ENCODE assay signal across 16 cellular contexts in genomic region chr2:78261454-78261853, GRCh38.
DNase-seq lines count a peak whose midpoint lies in the region; ATAC-seq, FAIRE-seq and TF ChIP-seq lines count a peak whose summit lies in the region.
"Had no signal": no experiment of that assay in that cellular context is flagged by ENCODE, and none has a peak within 500 bp of the region (broad histone marks: within the 10 kb centered on the region; RNA-seq: fewer than 3 reads in every experiment).

No MANE protein-coding gene starts in this region.

- H3K14ac ChIP-seq in H1 (ENCODE audit: insufficient read length), result no peak overlapping the region

- H3K56ac ChIP-seq in H1 (replicated peaks; ENCODE audit: insufficient read length, low read depth, low read length), result no peak overlapping the region

- H4K8ac ChIP-seq in H1 (ENCODE audit: extremely low read depth, insufficient read depth, low read length), result no peak overlapping the region

- no peaks in the 10 kb centered on the region for H3K23me2 ChIP-seq in H1 (ENCODE audit: low read depth, low read length)

- TF ChIP-seq EP300 in H1 (IDR thresholded peaks at IDR 0.05; ENCODE audit: borderline replicate concordance in 1 of 2, low read depth in 2 of 2, low read length in 2 of 2), result no peak

- TF ChIP-seq POLR2A in H1 (IDR thresholded peaks at IDR 0.05; ENCODE audit: control extremely low read depth in 1 of 2, low read depth in 2 of 2, low read length in 2 of 2), result no peak

- DNase-seq in NCI-H82 (lab: John Stamatoyannopoulos, UW), result peak; percentile 31
- no peak for DNase-seq in NCI-H82 treated with DMSO at 0.1 percent for 48 hours (lab: John Stamatoyannopoulos, UW; ENCODE audit: unreplicated experiment)
- no peak for DNase-seq in H1 (ENCODE audit: low read depth in 1 of 2, low spot score in 2 of 2)
- no peak for DNase-seq in NCI-H1417 treated with DMSO at 0.1 percent for 48 hours (lab: John Stamatoyannopoulos, UW)
- no peak for DNase-seq in GM19238 (ENCODE audit: insufficient read length, low spot score)
- no peak for DNase-seq in DMS114 treated with DMSO at 0.1 percent for 48 hours (lab: John Stamatoyannopoulos, UW; ENCODE audit: unreplicated experiment)
- DNase-seq: CD8-positive, alpha-beta T cell; COR-L47; DND-41; GDM1 had no signal

- no peaks in the 10 kb centered on the region for H3K36me3 Mint-ChIP-seq in nephron (ENCODE audit: low read depth)
- H3K36me3 Mint-ChIP-seq: CD14-positive monocyte; CD8-positive, alpha-beta T cell; IgD-negative memory B cell had no signal

- no peak overlapping the region for H2BK15ac ChIP-seq in H1 (ENCODE audit: low read length)

- H3K27ac ChIP-seq in H1 (ENCODE audit: low read depth, low read length), result no peak overlapping the region
- H3K27ac ChIP-seq: 22Rv1 had no signal

- no peaks in the 10 kb centered on the region for H3K4me1 ChIP-seq in H1 (replicated peaks in 1 of 4; ENCODE audit: control insufficient read depth in 3 of 4, insufficient read depth in 4 of 4, low read length in 3 of 4)
- H3K4me1 ChIP-seq: HAP-1 had no signal

- no peak overlapping the region for H3K18ac ChIP-seq in H1 (ENCODE audit: extremely low read depth, low read length)

- POLR2A ChIA-PET in H1 (lab: Charles Lee; ENCODE audit: partially characterized antibody), result no interaction called here

- H3K79me1 ChIP-seq in H1 (ENCODE audit: low read depth, low read length), result no peaks in the 10 kb centered on the region

- H4K91ac ChIP-seq in H1 (replicated peaks; ENCODE audit: insufficient read length, low read length), result no peak overlapping the region

- no peak overlapping the region for H3K9ac ChIP-seq in H1 (replicated peaks in 1 of 4; ENCODE audit: extremely low read depth in 1 of 4, low read depth in 3 of 4, low read length in 3 of 4)

- no peak for ATAC-seq in GM21367 (IDR thresholded peaks at IDR 0.05; ENCODE audit: unreplicated experiment)
- ATAC-seq: CD8-positive, alpha-beta T cell had no signal

- no peaks in the 10 kb centered on the region for H3K27me3 Mint-ChIP-seq in nephron (ENCODE audit: low read depth)
- H3K27me3 Mint-ChIP-seq: IgD-negative memory B cell had no signal

- H3K27me3 ChIP-seq in H1 (replicated peaks in 1 of 4; ENCODE audit: control insufficient read depth in 3 of 4, extremely low read depth in 1 of 4, insufficient read depth in 3 of 4, low read length in 3 of 4), result no peaks in the 10 kb centered on the region

- H3K4me2 ChIP-seq in H1 (ENCODE audit: insufficient read depth in 1 of 2, low read depth in 2 of 2, low read length in 2 of 2), result no peak overlapping the region

- no peaks in the 10 kb centered on the region for H3K36me3 ChIP-seq in H1 (ENCODE audit: control insufficient read depth in 2 of 4, insufficient read depth in 4 of 4, low read length in 3 of 4)
- H3K36me3 ChIP-seq: HAP-1 had no signal

- H4K5ac ChIP-seq in H1 (ENCODE audit: insufficient read length, low read depth, low read length), result no peak overlapping the region

- H2BK5ac ChIP-seq in H1 (ENCODE audit: low read depth, low read length), result no peak overlapping the region

- H3K9me3 ChIP-seq in H1 (ENCODE audit: insufficient read depth in 2 of 2, low read depth in 1 of 2, low read length in 1 of 2), result no peaks in the 10 kb centered on the region
- H3K9me3 ChIP-seq: HAP-1 had no signal

- TF ChIP-seq RAD21 in H1 (IDR thresholded peaks at IDR 0.05 in 1 of 2, conservative IDR thresholded peaks at IDR 0.05 in 1 of 2; ENCODE audit: low read depth in 2 of 2, low read length in 2 of 2), result no peak

- no peak overlapping the region for H2BK120ac ChIP-seq in H1 (replicated peaks; ENCODE audit: low read depth, low read length)

- H3K4me3 Mint-ChIP-seq in nephron, result no peak overlapping the region
- H3K4me3 Mint-ChIP-seq: CD14-positive monocyte; CD8-positive, alpha-beta T cell; IgD-negative memory B cell had no signal

- H4K20me1 ChIP-seq in H1 (replicated peaks in 1 of 2; ENCODE audit: control insufficient read depth in 1 of 2, insufficient read depth in 2 of 2, low read length in 2 of 2), result no peaks in the 10 kb centered on the region

- no peaks in the 10 kb centered on the region for H3K9me3 Mint-ChIP-seq in nephron
- H3K9me3 Mint-ChIP-seq: CD14-positive monocyte had no signal

- CTCF ChIA-PET in H1 (lab: Charles Lee; ENCODE audit: partially characterized antibody), result interaction anchor here (0.6 to 1.5 kb wide), 3 partner anchors 250 to 640 kb away, joined by 3 read pairs; no protein-coding TSS in a partner anchor

- 100% methylated on average over 1 of the region's 1 CpG; no CpG with 5 or more reads in 1 of the 2 experiments for WGBS in H1 (ENCODE audit: extremely low coverage in 1 of 2, insufficient coverage in 1 of 2, insufficient read length in 1 of 2, insufficient replicate concordance in 2 of 2, low coverage in 1 of 2, low lambda C conversion rate in 2 of 2, missing lambda C conversion rate in 1 of 2), 2 experiments

- H2BK20ac ChIP-seq in H1 (ENCODE audit: low read length), result no peak overlapping the region

- H3K4me1 Mint-ChIP-seq in nephron, result peaks cover 8% of the 10 kb centered on the region
- H3K4me1 Mint-ChIP-seq: CD14-positive monocyte, IgD-negative memory B cell had no signal

- no peak overlapping the region for H3K4ac ChIP-seq in H1 (replicated peaks; ENCODE audit: insufficient read length, low read depth, low read length)

- H3K27ac Mint-ChIP-seq in nephron, result peak overlapping the region in 2 of 3 experiments; percentile 34 to 36
- H3K27ac Mint-ChIP-seq: CD14-positive monocyte; CD8-positive, alpha-beta T cell; IgD-negative memory B cell had no signal

- H2BK12ac ChIP-seq in H1 (ENCODE audit: low read depth, low read length), result no peak overlapping the region

- no peak overlapping the region for H2AK5ac ChIP-seq in H1 (ENCODE audit: low read depth, low read length)

- no peaks in the 10 kb centered on the region for H3K79me2 ChIP-seq in H1 (ENCODE audit: control insufficient read depth in 1 of 2, insufficient read depth in 2 of 2, low read length in 2 of 2)

- H2AFZ ChIP-seq in H1 (ENCODE audit: low read length), result peak overlapping the region; percentile 65; the same call in 1 of the 2 replicates

- H3K4me3 ChIP-seq in H1 (ENCODE audit: extremely low read depth in 1 of 4, insufficient read depth in 2 of 4, low read depth in 3 of 4, low read length in 4 of 4), result no peak overlapping the region
- H3K4me3 ChIP-seq: HAP-1 had no signal

- H3K23ac ChIP-seq in H1 (ENCODE audit: insufficient read length), result no peak overlapping the region

- TF ChIP-seq CTCF in H1 (IDR thresholded peaks at IDR 0.05; ENCODE audit: control extremely low read depth in 1 of 3, insufficient read depth in 1 of 3, low read depth in 1 of 3, low read length in 3 of 3) (peak in 1 of 3 experiments; percentile 10; a peak in 1 of 4 replicates), nephron (IDR thresholded peaks at IDR 0.05; ENCODE audit: unreplicated experiment in 3 of 3) (no peak)

- no peak for FAIRE-seq in H1 (lab: Jason Lieb, UNC)

TF ChIP-seq in H1, 55 proteins besides CTCF, POLR2A, EP300 and RAD21:
- TF ChIP-seq ZNF274 (IDR thresholded peaks at IDR 0.05; ENCODE audit: borderline replicate concordance, extremely low read depth, low read length), result no peak
- no peak for TF ChIP-seq RFX5 (IDR thresholded peaks at IDR 0.05; ENCODE audit: borderline replicate concordance, low read depth, low read length)
- no peak for TF ChIP-seq NRF1 (IDR thresholded peaks at IDR 0.05; ENCODE audit: low read depth, low read length)
- TF ChIP-seq E2F6 (IDR thresholded peaks at IDR 0.05), result no peak
- no peak for TF ChIP-seq TEAD4 (IDR thresholded peaks at IDR 0.05; ENCODE audit: low read depth, low read length)
- TF ChIP-seq JUN (IDR thresholded peaks at IDR 0.05; ENCODE audit: low read depth, low read length), result no peak
- TF ChIP-seq CHD1 (IDR thresholded peaks at IDR 0.05; ENCODE audit: low read depth, low read length), result no peak
- TF ChIP-seq SIRT6 (IDR thresholded peaks at IDR 0.05; ENCODE audit: low read length), result no peak
